8 cellular contexts compared by ENCODE assay signal in the genomic region with DNA sequence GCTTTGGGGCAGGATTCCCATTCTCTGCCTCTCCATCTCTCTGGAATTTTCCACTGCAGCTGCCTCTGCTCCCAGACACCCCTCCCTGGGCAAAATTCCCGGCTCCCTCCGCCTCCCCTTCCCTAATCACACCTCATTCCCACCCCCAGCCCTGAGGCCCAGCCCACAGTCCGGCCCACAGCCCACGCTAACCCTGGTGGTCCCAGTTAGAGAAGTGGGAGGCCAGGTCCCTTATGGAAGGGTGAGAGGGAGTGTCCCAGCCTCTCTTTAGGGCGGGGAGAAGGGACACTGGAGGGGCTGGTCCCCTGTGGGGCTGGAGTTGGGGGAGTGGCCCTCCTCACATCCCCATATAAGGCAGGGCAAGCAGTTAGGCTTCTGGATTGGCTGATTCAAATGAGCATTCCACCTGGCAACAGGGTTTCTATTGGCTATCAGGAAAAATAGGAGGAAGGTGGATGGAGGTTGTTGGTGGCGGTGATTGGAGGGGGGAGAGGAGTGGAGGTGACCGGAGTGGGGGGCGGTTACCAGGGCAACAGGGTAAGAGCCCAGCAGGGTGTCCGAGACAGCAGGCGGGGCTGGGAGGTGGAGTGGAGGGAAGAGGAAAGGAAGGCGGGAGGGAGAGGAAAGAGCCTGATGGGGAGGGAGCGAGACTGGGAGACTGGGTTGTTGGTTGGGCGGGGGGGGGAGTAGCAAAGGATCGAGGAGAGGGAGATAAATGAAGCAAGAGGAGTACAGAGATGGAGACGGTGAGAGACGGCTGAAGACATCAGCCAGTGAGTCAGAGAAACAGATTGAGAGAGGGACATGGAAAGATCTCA. TPM values are rescaled to one million over a fixed set of nuclear protein-coding genes. Genes with fewer than 3 reads are reported as not detected.
DNase-seq lines count a peak whose midpoint lies in the region; ATAC-seq and TF ChIP-seq lines count a peak whose summit lies in the region.

No MANE protein-coding gene starts in this region.

- H3K36me3 ChIP-seq in HUES48 (ENCODE audit: control insufficient read depth, insufficient read depth, low read length): 0 out of 2 replicates have a peak, but pooled peaks cover under 1% of the 10 kb centered on the region

- peaks cover 16% of the 10 kb centered on the region for H3K27me3 Mint-ChIP-seq in activated naive CD8-positive, alpha-beta T cell
- peaks cover 6% of the 10 kb centered on the region for H3K27me3 Mint-ChIP-seq in neural crest cell (ENCODE audit: low read depth)

- peaks cover 3% of the 10 kb centered on the region; the same call in 1 of the 2 replicates for H3K27me3 ChIP-seq in HUES48 (ENCODE audit: control insufficient read depth, insufficient read depth, low read length)

- H3K27ac ChIP-seq in HUES48 (ENCODE audit: low read depth, low read length): peak overlapping the region; percentile 82

- DNase-seq in ELR (ENCODE audit: low read depth) (peak; percentile 98), NOMO-1 treated with DMSO at 0.1 percent for 48 hours (lab: John Stamatoyannopoulos, UW; ENCODE audit: unreplicated experiment) (peak; percentile 90), germinal center (ENCODE audit: low spot score) (peak; percentile 97), neural crest cell (ENCODE audit: low read depth, low spot score) (peak; percentile 86)
- DNase-seq in NK-92 treated with Interleukin-12 subunit alpha and Interleukin-12 subunit beta, amount 100 ng/mL, for 24 hours (lab: John Stamatoyannopoulos, UW): no peak

- H3K9me3 Mint-ChIP-seq in activated naive CD8-positive, alpha-beta T cell (ENCODE audit: low read depth): no peaks in the 10 kb centered on the region
- peaks cover 5% of the 10 kb centered on the region for H3K9me3 Mint-ChIP-seq in neural crest cell

- no peak overlapping the region for H3K27ac Mint-ChIP-seq in activated naive CD8-positive, alpha-beta T cell
- peak overlapping the region; percentile 96 for H3K27ac Mint-ChIP-seq in neural crest cell (ENCODE audit: unreplicated experiment)

- peak; percentile 81 for ATAC-seq in GM21529 (IDR thresholded peaks at IDR 0.05; ENCODE audit: unreplicated experiment)

- peak overlapping the region; percentile 18 for H3K4me3 ChIP-seq in HUES48 (ENCODE audit: low read depth, low read length)

- H3K4me3 Mint-ChIP-seq in activated naive CD8-positive, alpha-beta T cell: peak overlapping the region; percentile 64
- peak overlapping the region; percentile 88 for H3K4me3 Mint-ChIP-seq in neural crest cell

- peaks cover 22% of the 10 kb centered on the region for H3K4me1 Mint-ChIP-seq in activated naive CD8-positive, alpha-beta T cell (ENCODE audit: low read depth)
- peaks cover 62% of the 10 kb centered on the region for H3K4me1 Mint-ChIP-seq in neural crest cell

- no peaks in the 10 kb centered on the region for H3K9me3 ChIP-seq in HUES48 (ENCODE audit: control insufficient read depth, insufficient read depth, low read length)

- no peak overlapping the region for H3K9ac ChIP-seq in HUES48 (ENCODE audit: low read depth, low read length)

- H3K36me3 Mint-ChIP-seq in activated naive CD8-positive, alpha-beta T cell: peaks cover 3% of the 10 kb centered on the region
- H3K36me3 Mint-ChIP-seq in neural crest cell (ENCODE audit: low read depth): peaks cover 3% of the 10 kb centered on the region

- H3K4me1 ChIP-seq in HUES48 (ENCODE audit: control insufficient read depth, insufficient read depth, low read length): peaks cover 32% of the 10 kb centered on the region

- no peak for TF ChIP-seq CTCF in neural crest cell (conservative IDR thresholded peaks at IDR 0.05)

RNA-seq across cellular contexts. Expression of a gene that starts 1.9 kb away (rescaled TPM):
- 629 and 669 TPM in 2 replicates for total RNA-seq in neural crest cell

RNA-seq across cellular contexts. Expression of a gene that starts 8.1 kb away (rescaled TPM):
- total RNA-seq in neural crest cell: 4.7 and 4.9 TPM in 2 replicates

RNA-seq across cellular contexts. Expression of a gene that starts 11.3 kb away (rescaled TPM):
- total RNA-seq in neural crest cell: 203 and 217 TPM in 2 replicates

RNA-seq across cellular contexts. Expression of a gene that starts 25.1 kb away (rescaled TPM):
- 3.8 and 4.1 TPM in 2 replicates for total RNA-seq in neural crest cell

RNA-seq across cellular contexts. Expression of a gene that starts 40.4 kb away (rescaled TPM):
- total RNA-seq in neural crest cell: 37.5 and 37.7 TPM in 2 replicates
